25 cellular contexts compared by ENCODE assay signal in the genomic region with DNA sequence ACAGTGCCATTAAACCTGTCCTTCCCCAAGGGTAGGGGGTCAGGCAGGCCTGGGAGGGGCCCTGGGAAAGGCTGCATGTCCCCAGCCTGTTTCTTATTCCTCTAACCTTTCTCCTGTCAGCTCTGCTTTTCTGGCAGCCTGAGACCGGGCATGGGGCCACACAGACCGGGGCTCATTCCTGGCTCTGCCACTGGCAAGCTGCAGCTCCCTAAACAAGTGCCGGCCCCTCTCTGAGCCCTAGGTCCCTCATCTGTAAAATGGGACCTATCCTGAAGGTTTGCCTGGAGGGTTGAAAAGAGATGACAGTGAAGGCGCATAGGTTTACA.
DNase-seq lines count a peak whose midpoint lies in the region; ATAC-seq, FAIRE-seq and TF ChIP-seq lines count a peak whose summit lies in the region.
"Had no signal": no experiment of that assay in that cellular context is flagged by ENCODE, and none has a peak within 500 bp of the region (broad histone marks: within the 10 kb centered on the region; RNA-seq: fewer than 3 reads in every experiment).

No MANE protein-coding gene starts in this region.

- H2AFZ ChIP-seq in SK-N-SH (ENCODE audit: low read depth) (no peak overlapping the region), astrocyte (ENCODE audit: low read depth, low read length) (peak overlapping the region; percentile 36), mesenchymal stem cell (ENCODE audit: low read depth, low read length) (no peak overlapping the region)

- H3K4ac ChIP-seq in mesenchymal stem cell (ENCODE audit: low read depth in 1 of 2, low read length in 2 of 2): peak overlapping the region; percentile 8 to 37

- FAIRE-seq in astrocyte (lab: Jason Lieb, UNC): no peak
- FAIRE-seq: kidney had no signal

- H3K9me2 ChIP-seq in SK-N-SH: no peaks in the 10 kb centered on the region

- H3K27me3 Mint-ChIP-seq in astrocyte (ENCODE audit: low read depth, unreplicated experiment): no peaks in the 10 kb centered on the region
- peaks cover 12% of the 10 kb centered on the region for H3K27me3 Mint-ChIP-seq in progenitor cell of endocrine pancreas
- H3K27me3 Mint-ChIP-seq in natural killer cell treated with Interleukin-12 subunit alpha and Interleukin-12 subunit beta and Interleukin-15 and Interleukin-18, amount 100 ng/mL, for 72 hours: peaks cover 18 to 23% of the 10 kb centered on the region in 2 donors
- H3K27me3 Mint-ChIP-seq: activated CD4-positive, alpha-beta memory T cell treated with anti-CD3 and anti-CD28 coated beads, Interleukin-2, amount 10 ng/mL, durations not matched to agents 7 days and 5 days had no signal

- H3K9me3 ChIP-seq in SK-N-SH (no peaks in the 10 kb centered on the region), astrocyte (ENCODE audit: insufficient read depth, low read depth, low read length) (peaks cover 3% of the 10 kb centered on the region), mesenchymal stem cell (ENCODE audit: control insufficient read depth, low read length) (peaks cover 9% of the 10 kb centered on the region), subcutaneous abdominal adipose tissue (ENCODE audit: control insufficient read depth in 5 of 5, low read length in 5 of 5) (peaks cover 0 to 10% (median 7%) of the 10 kb centered on the region in 5 donors)
- H3K9me3 ChIP-seq: prostate gland had no signal

- H2AK5ac ChIP-seq in mesenchymal stem cell (ENCODE audit: low read length, severe bottlenecking): peak overlapping the region; percentile 72

- H3K79me1 ChIP-seq in mesenchymal stem cell (replicated peaks; ENCODE audit: low read length, poor library complexity, severe bottlenecking): no peaks in the 10 kb centered on the region

- peak overlapping the region; percentile 88 for H4K91ac ChIP-seq in mesenchymal stem cell (ENCODE audit: low read length)

- peak overlapping the region; percentile 33 to 78 for H2BK12ac ChIP-seq in mesenchymal stem cell (ENCODE audit: low read length in 2 of 2)

- 79% methylated on average over 4 of the region's 4 CpGs for WGBS in SK-N-SH (ENCODE audit: low lambda C conversion rate)
- WGBS in mesenchymal stem cell: 99% methylated on average over 4 of the region's 4 CpGs

- TF ChIP-seq RAD21 in SK-N-SH (IDR thresholded peaks at IDR 0.05; ENCODE audit: low read length): no peak

- H3K79me2 ChIP-seq in SK-N-SH (ENCODE audit: insufficient read depth): no peaks in the 10 kb centered on the region
- H3K79me2 ChIP-seq in astrocyte (ENCODE audit: insufficient read depth, low read length): no peaks in the 10 kb centered on the region

- no peak overlapping the region for H3K23ac ChIP-seq in mesenchymal stem cell (ENCODE audit: low read length in 2 of 2)

- TF ChIP-seq CTCF in SK-N-SH (IDR thresholded peaks at IDR 0.05): no peak
- no peak for TF ChIP-seq CTCF in astrocyte (IDR thresholded peaks at IDR 0.05; ENCODE audit: insufficient read depth, low read depth, low read length)
- no peak for TF ChIP-seq CTCF in progenitor cell of endocrine pancreas (IDR thresholded peaks at IDR 0.05; ENCODE audit: unreplicated experiment)

- H3K36me3 Mint-ChIP-seq in astrocyte (ENCODE audit: low read depth, unreplicated experiment) (peaks cover 2% of the 10 kb centered on the region), progenitor cell of endocrine pancreas (ENCODE audit: insufficient read depth) (no peaks in the 10 kb centered on the region)
- no peaks in the 10 kb centered on the region for H3K36me3 Mint-ChIP-seq in natural killer cell treated with Interleukin-12 subunit alpha and Interleukin-12 subunit beta and Interleukin-15 and Interleukin-18, amount 100 ng/mL, for 72 hours
- H3K36me3 Mint-ChIP-seq: activated naive CD4-positive, alpha-beta T cell treated with anti-CD3 and anti-CD28 coated beads, Interleukin-2, amount 50 U/mL, for 24 hours; CD8-positive, alpha-beta memory T cell; IgD-negative memory B cell had no signal

- H3K4me1 ChIP-seq in SK-N-SH (ENCODE audit: control insufficient read depth in 1 of 2, insufficient read depth in 2 of 2, low read depth in 1 of 2, low read length in 1 of 2): peaks cover 4 to 38% of the 10 kb centered on the region in 2 experiments; a peak in 3 of 4 replicates
- peaks cover 25% of the 10 kb centered on the region for H3K4me1 ChIP-seq in astrocyte (ENCODE audit: insufficient read depth, low read length)
- peaks cover 33% of the 10 kb centered on the region for H3K4me1 ChIP-seq in mesenchymal stem cell (ENCODE audit: control insufficient read depth, insufficient read depth, low read depth, low read length)
- H3K4me1 ChIP-seq in subcutaneous abdominal adipose tissue (ENCODE audit: control insufficient read depth in 5 of 5, insufficient read depth in 5 of 5, low read length in 5 of 5): peaks cover 5 to 41% (median 35%) of the 10 kb centered on the region in 5 donors
- H3K4me1 ChIP-seq: prostate gland had no signal

- H4K20me1 ChIP-seq in SK-N-SH (ENCODE audit: insufficient read depth) (no peaks in the 10 kb centered on the region), astrocyte (ENCODE audit: insufficient read depth, low read length) (no peaks in the 10 kb centered on the region)

- H4K8ac ChIP-seq in mesenchymal stem cell (ENCODE audit: low read length): peak overlapping the region; percentile 86

- H3K27me3 ChIP-seq in SK-N-SH (ENCODE audit: insufficient read depth): no peaks in the 10 kb centered on the region
- H3K27me3 ChIP-seq in astrocyte (ENCODE audit: insufficient read depth, low read length): no peaks in the 10 kb centered on the region
- peaks cover 0 to 67% of the 10 kb centered on the region in 2 experiments for H3K27me3 ChIP-seq in mesenchymal stem cell (ENCODE audit: control insufficient read depth in 1 of 2, insufficient read depth in 1 of 2, low read length in 2 of 2)
- no peaks in the 10 kb centered on the region for H3K27me3 ChIP-seq in subcutaneous abdominal adipose tissue (ENCODE audit: control insufficient read depth in 5 of 5, insufficient read depth in 4 of 5, low read length in 5 of 5)

- H3K36me3 ChIP-seq in SK-N-SH (replicated peaks in 1 of 2; ENCODE audit: control insufficient read depth in 1 of 2, insufficient read depth in 2 of 2, low read length in 1 of 2) (no peaks in the 10 kb centered on the region), astrocyte (ENCODE audit: insufficient read depth, low read length) (no peaks in the 10 kb centered on the region), mesenchymal stem cell (ENCODE audit: control insufficient read depth in 1 of 2, insufficient read depth in 2 of 2, low read depth in 1 of 2, low read length in 2 of 2) (no peaks in the 10 kb centered on the region), subcutaneous abdominal adipose tissue (ENCODE audit: control insufficient read depth in 5 of 5, insufficient read depth in 5 of 5, low read length in 5 of 5) (no peaks in the 10 kb centered on the region)
- H3K36me3 ChIP-seq: prostate gland had no signal

- peak overlapping the region in 1 of 2 experiments; percentile 70; a peak in 2 of 4 replicates for H3K27ac ChIP-seq in SK-N-SH (ENCODE audit: low read depth in 2 of 2, low read length in 1 of 2)
- peak overlapping the region; percentile 73 for H3K27ac ChIP-seq in astrocyte (ENCODE audit: low read depth, low read length)
- peak overlapping the region; percentile 50 for H3K27ac ChIP-seq in mesenchymal stem cell (ENCODE audit: low read length, poor library complexity, severe bottlenecking)
- peak overlapping the region; percentile 27 for H3K27ac ChIP-seq in subcutaneous abdominal adipose tissue (ENCODE audit: low read depth, low read length)
- H3K27ac ChIP-seq: prostate gland had no signal

- H3K18ac ChIP-seq in mesenchymal stem cell (ENCODE audit: low read depth in 1 of 2, low read length in 2 of 2): peak overlapping the region; percentile 4 to 84

- no peaks in the 10 kb centered on the region for H3F3A ChIP-seq in SK-N-SH (replicated peaks; ENCODE audit: insufficient read depth)

- no peak overlapping the region for H3K27ac Mint-ChIP-seq in astrocyte (ENCODE audit: unreplicated experiment)
- H3K27ac Mint-ChIP-seq in progenitor cell of endocrine pancreas: no peak overlapping the region
- H3K27ac Mint-ChIP-seq in natural killer cell treated with Interleukin-12 subunit alpha and Interleukin-12 subunit beta and Interleukin-15 and Interleukin-18, amount 100 ng/mL, for 72 hours: no peak overlapping the region
- H3K27ac Mint-ChIP-seq: activated CD4-positive, alpha-beta memory T cell treated with anti-CD3 and anti-CD28 coated beads, Interleukin-2, amount 10 ng/mL, durations not matched to agents 7 days and 5 days; activated naive CD4-positive, alpha-beta T cell treated with anti-CD3 and anti-CD28 coated beads, Interleukin-2, amount 50 U/mL, for 24 hours; activated T-helper 2 cell treated with anti-CD3 and anti-CD28 coated beads, Interferon-gamma antibody, Interleukin-2, Interleukin-4, amounts not matched to agents 10 μg/mL and 5 μg/mL and 100 μg/mL, durations not matched to agents 14 hours and 24 hours and 36 hours; CD8-positive, alpha-beta memory T cell; H9; IgD-negative memory B cell had no signal

- 0 out of 3 replicates have a peak, but pooled peaks have one; percentile 6 for ATAC-seq in SK-N-SH treated with all-trans-retinoic acid at 6 μM for 48 hours
- no peak for ATAC-seq in natural killer cell treated with Interleukin-12 subunit alpha and Interleukin-12 subunit beta and Interleukin-15 and Interleukin-18, amount 100 ng/mL, for 72 hours
- ATAC-seq in GM18858 (IDR thresholded peaks at IDR 0.05; ENCODE audit: unreplicated experiment): no peak
- ATAC-seq: stimulated activated naive CD8-positive, alpha-beta T cell treated with anti-CD3 and anti-CD28 coated beads, Interleukin-15, Interleukin-2, amounts not matched to agents 100 U/mL and 50 U/mL, for 24 hours had no signal

- H2BK15ac ChIP-seq in mesenchymal stem cell (ENCODE audit: low read depth, poor library complexity, severe bottlenecking): peak overlapping the region; percentile 82

- DNase-seq in SK-N-SH: no peak
- DNase-seq in astrocyte (ENCODE audit: low read depth): no peak
- no peak for DNase-seq in mesenchymal stem cell
- DNase-seq in progenitor cell of endocrine pancreas (ENCODE audit: low spot score, unreplicated experiment): no peak
- no peak for DNase-seq in natural killer cell treated with Interleukin-12 subunit alpha and Interleukin-12 subunit beta and Interleukin-15 and Interleukin-18, amount 100 ng/mL, for 72 hours (ENCODE audit: low spot score)
- DNase-seq: activated CD4-positive, alpha-beta memory T cell treated with anti-CD3 and anti-CD28 coated beads, Interleukin-2, amount 10 ng/mL, durations not matched to agents 7 days and 5 days; activated CD4-positive, CD25-positive, alpha-beta regulatory T cell treated with anti-CD3 and anti-CD28 coated beads, Interleukin-2, amount 50 U/mL, for 72 hours; AML-193; CD8-positive, alpha-beta memory T cell; H9; NCI-H1417; NCI-H2081; RPMI8226; stimulated activated naive CD8-positive, alpha-beta T cell treated with anti-CD3 and anti-CD28 coated beads, Interleukin-15, Interleukin-2, amounts not matched to agents 100 U/mL and 50 U/mL, for 24 hours; T-helper 2 cell had no signal

- peaks cover 24% of the 10 kb centered on the region for H3K4me1 Mint-ChIP-seq in astrocyte (ENCODE audit: low read depth, unreplicated experiment)
- peaks cover 13% of the 10 kb centered on the region for H3K4me1 Mint-ChIP-seq in progenitor cell of endocrine pancreas (ENCODE audit: low read depth)
- H3K4me1 Mint-ChIP-seq in natural killer cell treated with Interleukin-12 subunit alpha and Interleukin-12 subunit beta and Interleukin-15 and Interleukin-18, amount 100 ng/mL, for 72 hours (ENCODE audit: low read depth in 2 of 2): peaks cover 5 to 7% of the 10 kb centered on the region in 2 donors
- H3K4me1 Mint-ChIP-seq: central memory CD8-positive, alpha-beta T cell; IgD-negative memory B cell had no signal

- POLR2A ChIA-PET in SK-N-SH (lab: Yijun Ruan, JAX): interaction anchor here (1.3 kb wide), 1 partner anchor 17 kb away, joined by 3 read pairs; no protein-coding TSS in a partner anchor

- H3K4me3 ChIP-seq in SK-N-SH (ENCODE audit: low read depth in 2 of 2, low read length in 1 of 2) (no peak overlapping the region), astrocyte (ENCODE audit: insufficient read depth, low read depth, low read length) (no peak overlapping the region), mesenchymal stem cell (ENCODE audit: insufficient read depth in 1 of 2, low read depth in 1 of 2, low read length in 2 of 2) (no peak overlapping the region), subcutaneous abdominal adipose tissue (ENCODE audit: low read depth in 1 of 5, low read length in 5 of 5) (no peak overlapping the region)
- H3K4me3 ChIP-seq: lung, prostate gland had no signal

- peak overlapping the region; percentile 19 for H2BK5ac ChIP-seq in mesenchymal stem cell (ENCODE audit: low read depth, low read length, poor library complexity, severe bottlenecking)

- H3K9me3 Mint-ChIP-seq in astrocyte (ENCODE audit: unreplicated experiment): no peaks in the 10 kb centered on the region
- H3K9me3 Mint-ChIP-seq in progenitor cell of endocrine pancreas (ENCODE audit: low read depth): no peaks in the 10 kb centered on the region
- H3K9me3 Mint-ChIP-seq in natural killer cell treated with Interleukin-12 subunit alpha and Interleukin-12 subunit beta and Interleukin-15 and Interleukin-18, amount 100 ng/mL, for 72 hours: peaks cover 4% of the 10 kb centered on the region
- H3K9me3 Mint-ChIP-seq: activated naive CD4-positive, alpha-beta T cell treated with anti-CD3 and anti-CD28 coated beads, Interleukin-2, amount 50 U/mL, for 24 hours; CD8-positive, alpha-beta memory T cell; central memory CD8-positive, alpha-beta T cell; H9 had no signal

- H3K4me2 ChIP-seq in SK-N-SH (no peak overlapping the region), astrocyte (ENCODE audit: low read length) (no peak overlapping the region), mesenchymal stem cell (ENCODE audit: low read length, poor library complexity, severe bottlenecking) (no peak overlapping the region)

- CTCF ChIA-PET in SK-N-SH (lab: Yijun Ruan, JAX): no interaction called here

- H3K9ac ChIP-seq in SK-N-SH (no peak overlapping the region), astrocyte (ENCODE audit: low read length) (peak overlapping the region; percentile 58), mesenchymal stem cell (ENCODE audit: low read length) (no peak overlapping the region), subcutaneous abdominal adipose tissue (ENCODE audit: low read length in 5 of 5) (peak overlapping the region in 2 of 5 donors; percentile 0 to 43)

- H3K4me3 Mint-ChIP-seq in astrocyte (ENCODE audit: unreplicated experiment): no peak overlapping the region
- H3K4me3 Mint-ChIP-seq in progenitor cell of endocrine pancreas (ENCODE audit: low read depth): no peak overlapping the region
- H3K4me3 Mint-ChIP-seq in natural killer cell treated with Interleukin-12 subunit alpha and Interleukin-12 subunit beta and Interleukin-15 and Interleukin-18, amount 100 ng/mL, for 72 hours: no peak overlapping the region
- H3K4me3 Mint-ChIP-seq: activated CD4-positive, alpha-beta memory T cell treated with anti-CD3 and anti-CD28 coated beads, Interleukin-2, amount 10 ng/mL, durations not matched to agents 7 days and 5 days; activated naive CD4-positive, alpha-beta T cell treated with anti-CD3 and anti-CD28 coated beads, Interleukin-2, amount 50 U/mL, for 24 hours; CD8-positive, alpha-beta memory T cell; central memory CD8-positive, alpha-beta T cell; H9; IgD-negative memory B cell had no signal

- no peak overlapping the region for H3K14ac ChIP-seq in mesenchymal stem cell (ENCODE audit: low read length in 2 of 2)

- no peak for TF ChIP-seq EP300 in SK-N-SH (IDR thresholded peaks at IDR 0.05; ENCODE audit: borderline replicate concordance in 1 of 2, low read depth in 1 of 2, low read length in 1 of 2)

- peak overlapping the region; percentile 50 for H2BK120ac ChIP-seq in mesenchymal stem cell (ENCODE audit: low read depth, low read length)
